Comparison of ENCODE assay signal across 17 cellular contexts in the genomic region with DNA sequence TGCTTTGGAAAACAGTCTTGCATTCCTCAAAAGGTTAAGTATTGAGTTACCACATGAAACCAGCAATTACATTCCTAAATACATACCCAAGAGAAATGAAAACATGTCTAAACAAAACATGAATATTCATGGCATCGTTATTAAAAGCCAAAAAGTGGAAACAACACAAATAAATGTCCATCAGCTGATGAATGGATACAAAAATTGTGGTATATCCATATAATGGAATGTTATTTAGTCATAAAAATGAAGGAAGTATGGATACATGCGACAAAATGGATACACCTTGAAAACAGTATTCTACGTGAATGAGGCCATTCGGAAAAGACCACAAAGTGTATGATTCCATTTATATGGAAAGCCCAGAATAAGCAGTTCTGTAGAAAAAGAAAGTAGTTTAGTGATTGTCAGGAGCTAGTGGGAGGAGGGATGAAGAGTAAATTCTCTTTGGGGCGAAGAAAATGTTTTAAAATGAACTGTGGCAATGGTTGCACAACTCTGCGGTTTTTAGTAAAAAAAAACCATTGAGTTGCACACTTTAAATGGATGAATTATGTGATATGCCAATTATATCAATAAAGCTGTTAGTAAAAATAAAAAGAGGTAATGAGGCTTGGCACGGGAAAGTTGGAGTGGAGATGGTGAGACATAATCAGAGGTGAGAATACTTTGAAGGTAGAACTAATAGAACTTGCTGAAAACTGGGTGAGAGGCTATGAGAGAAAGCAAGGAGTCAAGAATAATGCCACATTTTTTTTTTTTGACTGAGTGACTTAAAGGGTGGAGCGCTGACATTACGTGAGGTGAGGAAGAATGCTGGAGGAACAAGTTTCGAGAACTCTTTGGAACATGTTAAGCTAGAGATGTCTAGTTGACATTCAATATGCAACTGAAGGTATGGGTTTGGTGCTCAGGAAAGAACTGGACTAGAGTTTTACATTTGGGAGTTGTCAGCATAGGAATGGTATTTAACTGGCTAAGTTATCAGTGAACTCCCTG.
"Had no signal": no experiment of that assay in that cellular context is flagged by ENCODE, and none has a peak within 500 bp of the region (broad histone marks: within the 10 kb centered on the region; RNA-seq: fewer than 3 reads in every experiment).

No MANE protein-coding gene starts in this region.

- H3K27me3 ChIP-seq: esophagus muscularis mucosa, tibial artery, uterus had no signal

- H3K4me3 Mint-ChIP-seq: activated naive CD4-positive, alpha-beta T cell treated with anti-CD3 and anti-CD28 coated beads, Interleukin-2, amount 50 U/mL, for 24 hours; immature natural killer cell had no signal

- H3K36me3 Mint-ChIP-seq: activated naive CD4-positive, alpha-beta T cell treated with anti-CD3 and anti-CD28 coated beads, Interleukin-2, amount 50 U/mL, for 24 hours; immature natural killer cell had no signal

- H3K36me3 ChIP-seq: esophagus muscularis mucosa, left ventricle myocardium inferior, tibial artery, uterus had no signal

- H3K27ac Mint-ChIP-seq: activated naive CD4-positive, alpha-beta T cell treated with anti-CD3 and anti-CD28 coated beads, Interleukin-2, amount 50 U/mL, for 24 hours; immature natural killer cell had no signal

- H3K27me3 Mint-ChIP-seq: activated naive CD4-positive, alpha-beta T cell treated with anti-CD3 and anti-CD28 coated beads, Interleukin-2, amount 50 U/mL, for 24 hours had no signal

- H3K4me1 ChIP-seq: esophagus muscularis mucosa, left ventricle myocardium inferior, tibial artery, uterus had no signal

- H3K9me3 ChIP-seq: esophagus muscularis mucosa, tibial artery, uterus had no signal

- H3K27ac ChIP-seq: esophagus muscularis mucosa, left ventricle myocardium inferior, tibial artery, uterus had no signal

- ATAC-seq: stimulated activated naive CD8-positive, alpha-beta T cell treated with anti-CD3 and anti-CD28 coated beads, Interleukin-15, Interleukin-2, amounts not matched to agents 100 U/mL and 50 U/mL, for 24 hours had no signal

- H3K4me1 Mint-ChIP-seq: activated naive CD4-positive, alpha-beta T cell treated with anti-CD3 and anti-CD28 coated beads, Interleukin-2, amount 50 U/mL, for 24 hours had no signal

- H3K4me3 ChIP-seq: esophagus muscularis mucosa, left ventricle myocardium inferior, tibial artery, uterus had no signal

- DNase-seq: activated CD4-positive, alpha-beta T cell treated with anti-CD3 and anti-CD28 coated beads, Interleukin-2, amount 50 U/mL, for 48 hours; activated gamma-delta T cell; cerebellar nuclear complex; cortex of kidney; immature natural killer cell; kidney glomerular epithelial cell; left ventricle myocardium inferior; mammary epithelial cell; midbrain; retina; stimulated activated CD4-positive, alpha-beta T cell treated with anti-CD3 and anti-CD28 coated beads, Interleukin-2, amount 100 ng/mL, for 24 hours; stimulated activated naive CD8-positive, alpha-beta T cell treated with anti-CD3 and anti-CD28 coated beads, Interleukin-15, Interleukin-2, amounts not matched to agents 100 U/mL and 50 U/mL, for 24 hours; substantia nigra; tibial artery; uterus had no signal
